In genomic region chr3:101848326-101848725, GRCh38 we compare ENCODE assay signal across 8 cellular contexts. TPM values are rescaled to one million over a fixed set of nuclear protein-coding genes. Genes with fewer than 3 reads are reported as not detected.
DNase-seq lines count a peak whose midpoint lies in the region; ATAC-seq and TF ChIP-seq lines count a peak whose summit lies in the region.

No MANE protein-coding gene starts in this region.

- POLR2A ChIA-PET in activated CD8-positive, alpha-beta T cell treated with anti-CD3 and anti-CD28 coated beads, Interleukin-2, amount 10 ng/mL, durations not matched to agents 7 days and 5 days (lab: Charles Lee) = interaction anchor here (1.2 to 7.9 kb wide), 8 partner anchors 14 to 374 kb away, joined by 3 to 298 read pairs (median 10); partner anchors contain the start of gene RPL24

- no peaks in the 10 kb centered on the region for H3K9me3 Mint-ChIP-seq in activated CD8-positive, alpha-beta T cell treated with anti-CD3 and anti-CD28 coated beads, Interleukin-2, amount 10 ng/mL, durations not matched to agents 7 days and 5 days (ENCODE audit: insufficient read depth)
- no peaks in the 10 kb centered on the region for H3K9me3 Mint-ChIP-seq in stimulated activated memory B cell treated with anti-CD40 and anti-IgM and Interleukin-4, amounts not matched to agents 10 μg/mL and 1 μg/mL and 100 μg/mL, for 72 hours

- ATAC-seq in activated CD8-positive, alpha-beta T cell treated with anti-CD3 and anti-CD28 coated beads, Interleukin-2, amount 10 ng/mL, durations not matched to agents 7 days and 5 days = no peak
- no peak for ATAC-seq in stimulated activated memory B cell treated with anti-CD40 and anti-IgM and Interleukin-4, amounts not matched to agents 10 μg/mL and 1 μg/mL and 100 μg/mL, for 72 hours

- no peak for TF ChIP-seq CTCF in GM13976 (IDR thresholded peaks at IDR 0.05; ENCODE audit: borderline replicate concordance, control extremely low read depth, extremely low read depth, insufficient read depth, missing control alignments)

- peaks cover 42% of the 10 kb centered on the region for H3K36me3 Mint-ChIP-seq in activated CD8-positive, alpha-beta T cell treated with anti-CD3 and anti-CD28 coated beads, Interleukin-2, amount 10 ng/mL, durations not matched to agents 7 days and 5 days (ENCODE audit: low read depth)
- peaks cover 47% of the 10 kb centered on the region for H3K36me3 Mint-ChIP-seq in stimulated activated memory B cell treated with anti-CD40 and anti-IgM and Interleukin-4, amounts not matched to agents 10 μg/mL and 1 μg/mL and 100 μg/mL, for 72 hours

- H3K4me1 Mint-ChIP-seq in activated CD8-positive, alpha-beta T cell treated with anti-CD3 and anti-CD28 coated beads, Interleukin-2, amount 10 ng/mL, durations not matched to agents 7 days and 5 days (ENCODE audit: low read depth) = peaks cover 32% of the 10 kb centered on the region
- H3K4me1 Mint-ChIP-seq in stimulated activated memory B cell treated with anti-CD40 and anti-IgM and Interleukin-4, amounts not matched to agents 10 μg/mL and 1 μg/mL and 100 μg/mL, for 72 hours = peaks cover 38% of the 10 kb centered on the region

- intact Hi-C loops in posterior vena cava (cut with DNase I) = no loop called here

- DNase-seq in HuH-7.5 (ENCODE audit: low spot score) = peak; percentile 48
- DNase-seq in activated CD8-positive, alpha-beta T cell treated with anti-CD3 and anti-CD28 coated beads, Interleukin-2, amount 10 ng/mL, durations not matched to agents 7 days and 5 days = no peak
- DNase-seq in KG1 (lab: John Stamatoyannopoulos, UW) = no peak
- no peak for DNase-seq in GM13976 (ENCODE audit: low spot score)
- no peak for DNase-seq in posterior vena cava (ENCODE audit: low spot score)
- DNase-seq in NCI-H510A (lab: John Stamatoyannopoulos, UW) = no peak

- CTCF ChIA-PET in activated CD8-positive, alpha-beta T cell treated with anti-CD3 and anti-CD28 coated beads, Interleukin-2, amount 10 ng/mL, durations not matched to agents 7 days and 5 days (lab: Charles Lee) = interaction anchor here (2.5 to 3.3 kb wide), 2 partner anchors 36 to 377 kb away, joined by 11 to 29 read pairs; no protein-coding TSS in a partner anchor

- peak overlapping the region; percentile 75 for H3K4me3 Mint-ChIP-seq in activated CD8-positive, alpha-beta T cell treated with anti-CD3 and anti-CD28 coated beads, Interleukin-2, amount 10 ng/mL, durations not matched to agents 7 days and 5 days
- peak overlapping the region; percentile 88 for H3K4me3 Mint-ChIP-seq in stimulated activated memory B cell treated with anti-CD40 and anti-IgM and Interleukin-4, amounts not matched to agents 10 μg/mL and 1 μg/mL and 100 μg/mL, for 72 hours

- H3K27ac Mint-ChIP-seq in activated CD8-positive, alpha-beta T cell treated with anti-CD3 and anti-CD28 coated beads, Interleukin-2, amount 10 ng/mL, durations not matched to agents 7 days and 5 days = peak overlapping the region; percentile 80
- H3K27ac Mint-ChIP-seq in stimulated activated memory B cell treated with anti-CD40 and anti-IgM and Interleukin-4, amounts not matched to agents 10 μg/mL and 1 μg/mL and 100 μg/mL, for 72 hours = peak overlapping the region; percentile 97

- H3K27me3 ChIP-seq in layer of hippocampus (ENCODE audit: control insufficient read depth, insufficient read depth, low read length) = no peaks in the 10 kb centered on the region

- peak overlapping the region; percentile 93 for H3K27ac ChIP-seq in layer of hippocampus (ENCODE audit: low read depth, low read length)

- no peaks in the 10 kb centered on the region for H3K27me3 Mint-ChIP-seq in activated CD8-positive, alpha-beta T cell treated with anti-CD3 and anti-CD28 coated beads, Interleukin-2, amount 10 ng/mL, durations not matched to agents 7 days and 5 days (ENCODE audit: low read depth)
- H3K27me3 Mint-ChIP-seq in stimulated activated memory B cell treated with anti-CD40 and anti-IgM and Interleukin-4, amounts not matched to agents 10 μg/mL and 1 μg/mL and 100 μg/mL, for 72 hours = no peaks in the 10 kb centered on the region

- in situ Hi-C loops in GM13976 (cut with MboI; ENCODE audit: low sequenced_read_pairs, unreplicated experiment) = no loop called here

RNA-seq across cellular contexts. Expression of gene NFKBIZ, which starts 1.0 kb away (rescaled TPM):
- 10 to 100 TPM; 45.3 to 48.1 TPM for total RNA-seq in activated CD8-positive, alpha-beta T cell treated with anti-CD3 and anti-CD28 coated beads, Interleukin-2, amount 10 ng/mL, durations not matched to agents 7 days and 5 days
- 100 to 1,000 TPM in 1 of 2 donors, 10 to 100 TPM in 1; 77.4 to 103 TPM for total RNA-seq in posterior vena cava
